Comparison of ENCODE assay signal across 20 cellular contexts in genomic region chr9:95081998-95082397, GRCh38.
DNase-seq lines count a peak whose midpoint lies in the region; ATAC-seq and TF ChIP-seq lines count a peak whose summit lies in the region.
"Had no signal": no experiment of that assay in that cellular context is flagged by ENCODE, and none has a peak within 500 bp of the region (broad histone marks: within the 10 kb centered on the region; RNA-seq: fewer than 3 reads in every experiment).

No MANE protein-coding gene starts in this region.

- H3K4me1 ChIP-seq in H9 (ENCODE audit: insufficient read depth, low read length) (no peaks in the 10 kb centered on the region), osteoblast (ENCODE audit: insufficient read depth, low read length) (peaks cover 5% of the 10 kb centered on the region)

- H3K79me1 ChIP-seq in H9 (ENCODE audit: insufficient read depth, low read depth, low read length, poor library complexity, severe bottlenecking) = no peaks in the 10 kb centered on the region

- no peak overlapping the region for H2AFZ ChIP-seq in H9 (ENCODE audit: low read length)
- H2AFZ ChIP-seq in osteoblast (ENCODE audit: low read length) = no peak overlapping the region
- H2AFZ ChIP-seq: GM23338 had no signal

- peak overlapping the region; percentile 43 to 70 (median 57); a peak in 5 of 7 replicates for H3K27ac Mint-ChIP-seq in H9
- H3K27ac Mint-ChIP-seq: activated naive CD4-positive, alpha-beta T cell treated with anti-CD3 and anti-CD28 coated beads for 36 hours; GM23338; T-helper 1 cell treated with Interleukin-12 subunit alpha and Interleukin-12 subunit beta and Interleukin-4 antibody, amounts not matched to agents 30 μg/mL and 1 μg/mL, for 36 hours had no signal

- H2BK12ac ChIP-seq in H9 (ENCODE audit: insufficient read length, low read depth, low read length) = no peak overlapping the region

- no peak overlapping the region for H4K5ac ChIP-seq in H9 (ENCODE audit: insufficient read length, low read depth, low read length)

- H3K4me2 ChIP-seq in H9 (ENCODE audit: insufficient read depth, insufficient read length, low read length) = no peak overlapping the region
- no peak overlapping the region for H3K4me2 ChIP-seq in osteoblast (ENCODE audit: insufficient read depth, low read length)
- H3K4me2 ChIP-seq: GM23338 had no signal

- H3K27ac ChIP-seq in H9 (ENCODE audit: insufficient read length, low read depth, low read length) = no peak overlapping the region
- peak overlapping the region; percentile 82 to 100 (median 98) for H3K27ac ChIP-seq in dorsolateral prefrontal cortex
- peak overlapping the region; percentile 19 for H3K27ac ChIP-seq in osteoblast (ENCODE audit: low read depth, low read length)
- peak overlapping the region; percentile 100 for H3K27ac ChIP-seq in temporal lobe (ENCODE audit: low read depth, low read length)
- H3K27ac ChIP-seq: VCaP had no signal

- H3K23ac ChIP-seq in H9 (ENCODE audit: insufficient read length, low read depth, low read length) = no peak overlapping the region

- H2BK120ac ChIP-seq in H9 (ENCODE audit: low read depth, low read length, poor library complexity, severe bottlenecking) = no peak overlapping the region

- H2BK5ac ChIP-seq in H9 (ENCODE audit: insufficient read length, low read length) = no peak overlapping the region

- H3K14ac ChIP-seq in H9 (ENCODE audit: insufficient read depth, low read length) = no peak overlapping the region

- no peak for ATAC-seq in HG03469 (IDR thresholded peaks at IDR 0.05; ENCODE audit: unreplicated experiment)
- ATAC-seq: GM23338, mucosa of descending colon had no signal

- no peak overlapping the region for H2AK5ac ChIP-seq in H9 (ENCODE audit: insufficient read length, low read length)

- peak overlapping the region in 4 of 59 donors; percentile 4 to 36 (median 10) for H3K4me3 ChIP-seq in dorsolateral prefrontal cortex
- no peak overlapping the region for H3K4me3 ChIP-seq in osteoblast (ENCODE audit: insufficient read depth, low read length)
- H3K4me3 ChIP-seq: GM23338, mucosa of descending colon, skin epidermis had no signal

- H3K27me3 ChIP-seq in H9 (ENCODE audit: insufficient read depth, low read length) (no peaks in the 10 kb centered on the region), dorsolateral prefrontal cortex (no peaks in the 10 kb centered on the region), osteoblast (ENCODE audit: insufficient read depth, low read length) (no peaks in the 10 kb centered on the region)

- no peak overlapping the region for H4K91ac ChIP-seq in H9 (ENCODE audit: insufficient read length, low read depth, low read length)

- peaks cover 0 to 10% (median 6%) of the 10 kb centered on the region in 3 experiments; a peak in 5 of 7 replicates for H3K36me3 Mint-ChIP-seq in H9 (ENCODE audit: insufficient read depth in 1 of 3, low read depth in 3 of 3)

- TF ChIP-seq CTCF in H9 (conservative IDR thresholded peaks at IDR 0.05) (no peak), dorsolateral prefrontal cortex (IDR thresholded peaks at IDR 0.05 in 54 of 56, conservative IDR thresholded peaks at IDR 0.05 in 2 of 56; ENCODE audit: low read depth in 1 of 56, partially characterized antibody in 56 of 56) (no peak), osteoblast (IDR thresholded peaks at IDR 0.05; ENCODE audit: extremely low read depth, low read depth, low read length) (no peak)

- H3K79me2 ChIP-seq in H9 (ENCODE audit: insufficient read depth, low read length) (peaks cover 2% of the 10 kb centered on the region; the same call in 1 of the 2 replicates), osteoblast (ENCODE audit: insufficient read depth, low read length) (peaks cover 96% of the 10 kb centered on the region)

- H3K9me3 Mint-ChIP-seq in H9 = no peaks in the 10 kb centered on the region
- H3K9me3 Mint-ChIP-seq: activated naive CD4-positive, alpha-beta T cell treated with anti-CD3 and anti-CD28 coated beads for 36 hours; GM23338; T-helper 1 cell treated with Interleukin-12 subunit alpha and Interleukin-12 subunit beta and Interleukin-4 antibody, amounts not matched to agents 30 μg/mL and 1 μg/mL, for 36 hours had no signal

- H3K27me3 Mint-ChIP-seq in H9 (ENCODE audit: low read depth) = no peaks in the 10 kb centered on the region; the same call in 1 of the 2 replicates

- H3K23me2 ChIP-seq in H9 (ENCODE audit: insufficient read length, low read depth, low read length, poor library complexity, severe bottlenecking) = no peaks in the 10 kb centered on the region

- no peak for DNase-seq in H9
- peak in 4 of 10 donors; percentile 10 to 45 (median 31) for DNase-seq in dorsolateral prefrontal cortex
- peak; percentile 15 for DNase-seq in osteoblast (ENCODE audit: insufficient read length, low spot score, missing footprints)
- DNase-seq in stimulated activated CD4-positive, alpha-beta T cell treated with anti-CD3 and anti-CD28 coated beads, Interleukin-1b, Interleukin-23, amount 100 ng/mL, for 48 hours = no peak
- DNase-seq in NCI-H1105 (lab: John Stamatoyannopoulos, UW) = no peak
- DNase-seq: activated CD4-positive, alpha-beta T cell treated with anti-CD3 and anti-CD28 coated beads, Interleukin-2, amount 50 U/mL, for 4 hours; activated naive CD4-positive, alpha-beta T cell treated with anti-CD3 and anti-CD28 coated beads for 36 hours; activated T-cell treated with anti-CD3 and anti-CD28 coated beads for 4 hours; KBM-7; NCI-H524; SIG-M5; stimulated activated CD8-positive, alpha-beta memory T cell treated with anti-CD3 and anti-CD28 coated beads, Interleukin-4, amount 100 ng/mL, for 48 hours; trophoblast cell had no signal

- no peak overlapping the region for H3T11ph ChIP-seq in H9 (ENCODE audit: low read length)

- H3K9me3 ChIP-seq in H9 (ENCODE audit: control insufficient read depth, low read depth, low read length) (no peaks in the 10 kb centered on the region), osteoblast (ENCODE audit: low read depth, low read length) (no peaks in the 10 kb centered on the region)
- H3K9me3 ChIP-seq: mucosa of descending colon had no signal

- H3K4me3 Mint-ChIP-seq in H9 = no peak overlapping the region
- H3K4me3 Mint-ChIP-seq: activated naive CD4-positive, alpha-beta T cell treated with anti-CD3 and anti-CD28 coated beads for 36 hours; GM23338; T-helper 1 cell treated with Interleukin-12 subunit alpha and Interleukin-12 subunit beta and Interleukin-4 antibody, amounts not matched to agents 30 μg/mL and 1 μg/mL, for 36 hours had no signal

- H3K9ac ChIP-seq in H9 (ENCODE audit: extremely low read depth, insufficient read length, low read length) = no peak overlapping the region

- intact Hi-C loops in dorsolateral prefrontal cortex (cut with DNase I) = loop anchor here in 1 of 2 donors (10.0 kb wide), 1 partner anchor 77 kb away; no protein-coding TSS in a partner anchor

- no peak overlapping the region for H3K18ac ChIP-seq in H9 (ENCODE audit: insufficient read length, low read depth, low read length)

- WGBS in H9 (ENCODE audit: extremely low coverage, insufficient read length, low lambda C conversion rate) = no CpG with 5 or more reads among the region's 19 CpGs

- H3K56ac ChIP-seq in H9 (ENCODE audit: insufficient read length, low read depth, low read length) = no peak overlapping the region

- no peak overlapping the region for H2BK15ac ChIP-seq in H9 (ENCODE audit: low read depth, low read length)

- peaks cover 39 to 43% of the 10 kb centered on the region in 2 experiments for H3K4me1 Mint-ChIP-seq in H9

- peaks cover 96% of the 10 kb centered on the region for H3K36me3 ChIP-seq in osteoblast (ENCODE audit: insufficient read depth, low read length)

- no peak overlapping the region for H4K8ac ChIP-seq in H9 (replicated peaks; ENCODE audit: insufficient read length, low read depth, low read length)

- no peak overlapping the region for H2BK20ac ChIP-seq in H9 (ENCODE audit: low read depth, low read length, poor library complexity, severe bottlenecking)

- no peak overlapping the region for H3K4ac ChIP-seq in H9 (ENCODE audit: low read depth, low read length)

- no peaks in the 10 kb centered on the region for H4K20me1 ChIP-seq in H9 (ENCODE audit: control insufficient read depth, insufficient read depth, insufficient read length)
- H4K20me1 ChIP-seq in osteoblast (ENCODE audit: insufficient read depth, low read length) = peaks cover 73% of the 10 kb centered on the region
